ENCODE assay signal across 9 cellular contexts in the genomic region with DNA sequence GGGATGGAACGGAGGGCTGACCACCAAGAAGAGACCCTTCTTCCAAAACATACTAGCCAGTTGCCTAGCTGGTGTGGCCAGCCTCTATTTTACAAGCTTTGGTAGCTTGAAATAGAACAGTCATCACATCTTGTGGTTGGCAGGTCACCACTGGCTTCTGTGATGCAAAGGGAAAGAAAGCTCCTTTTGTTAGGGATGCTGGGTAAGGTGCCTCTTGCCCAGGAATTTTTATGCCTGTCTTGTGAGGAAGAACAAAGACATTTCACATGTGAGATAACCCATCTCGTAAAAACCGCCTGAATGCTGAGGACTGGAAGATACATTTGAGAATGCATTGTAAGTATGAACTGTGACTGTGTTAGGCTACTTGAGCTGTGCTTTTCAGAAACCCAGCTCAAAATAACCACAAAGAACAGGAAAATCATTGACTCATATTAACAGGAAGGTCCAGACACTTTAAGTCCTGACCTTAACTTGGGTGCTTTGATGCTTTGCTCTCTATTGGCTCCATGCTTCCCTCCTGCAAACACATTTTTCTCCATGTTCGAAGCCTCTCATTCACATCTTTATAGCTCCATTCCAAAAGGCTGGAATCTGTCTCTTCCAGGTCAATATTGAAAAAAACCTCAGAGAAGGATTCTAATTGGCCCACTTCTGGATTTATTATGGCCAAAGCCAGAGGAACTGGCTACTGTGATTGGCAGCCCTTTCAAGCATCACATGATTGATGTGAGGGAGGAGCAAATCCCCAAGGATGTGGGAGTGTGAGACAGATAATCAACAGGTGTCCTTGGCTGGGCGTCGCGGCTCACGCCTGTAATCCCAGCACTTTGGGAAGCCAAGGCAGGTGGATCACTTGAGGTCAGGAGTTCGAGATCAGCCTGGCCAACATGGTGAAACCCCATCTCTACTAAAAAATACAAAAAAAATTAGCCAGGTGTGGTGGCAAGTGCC. TPM values are rescaled to one million over a fixed set of nuclear protein-coding genes. Genes with fewer than 3 reads are reported as not detected.
DNase-seq lines count a peak whose midpoint lies in the region; ATAC-seq and TF ChIP-seq lines count a peak whose summit lies in the region.
"Had no signal": no experiment of that assay in that cellular context is flagged by ENCODE, and none has a peak within 500 bp of the region (broad histone marks: within the 10 kb centered on the region; RNA-seq: fewer than 3 reads in every experiment).

No MANE protein-coding gene starts in this region.

- H3K9me3 Mint-ChIP-seq in activated T-cell treated with anti-CD3 and anti-CD28 coated beads, Interleukin-2, amount 50 U/mL, for 4 hours: no peaks in the 10 kb centered on the region
- H3K9me3 Mint-ChIP-seq in T-helper 2 cell treated with Interferon-gamma antibody and Interleukin-4, amounts not matched to agents 5 μg/mL and 100 μg/mL, for 36 hours: no peaks in the 10 kb centered on the region

- no peak for TF ChIP-seq POLR2A in tibial nerve (IDR thresholded peaks at IDR 0.05)

- 75 to 80% methylated on average over 9 of the region's 9 CpGs for WGBS in tibial nerve, 2 donors

- no peak for ATAC-seq in activated T-cell treated with anti-CD3 and anti-CD28 coated beads, Interleukin-2, amount 50 U/mL, for 4 hours
- ATAC-seq in left ventricle myocardium superior (peak; percentile 32), HG02763 (IDR thresholded peaks at IDR 0.05; ENCODE audit: unreplicated experiment) (no peak)

- no peak for TF ChIP-seq CTCF in tibial nerve (IDR thresholded peaks at IDR 0.05)

- intact Hi-C loops in left ventricle myocardium superior (cut with micrococcal nuclease): no loop called here

- no peaks in the 10 kb centered on the region for H3K36me3 ChIP-seq in tibial nerve

- peaks cover 0 to 67% (median 24%) of the 10 kb centered on the region in 4 donors for H3K4me1 ChIP-seq in tibial nerve

- no peaks in the 10 kb centered on the region for H3K27me3 Mint-ChIP-seq in activated T-cell treated with anti-CD3 and anti-CD28 coated beads, Interleukin-2, amount 50 U/mL, for 4 hours (ENCODE audit: low read depth)
- no peaks in the 10 kb centered on the region for H3K27me3 Mint-ChIP-seq in T-helper 2 cell treated with Interferon-gamma antibody and Interleukin-4, amounts not matched to agents 5 μg/mL and 100 μg/mL, for 36 hours (ENCODE audit: low read depth)

- H3K27ac ChIP-seq in tibial nerve: peak overlapping the region in 3 of 4 donors; percentile 50 to 73 (median 59)
- H3K27ac ChIP-seq: neutrophil had no signal

- H3K9me3 ChIP-seq in tibial nerve: no peaks in the 10 kb centered on the region
- H3K9me3 ChIP-seq: neutrophil had no signal

- TF ChIP-seq EP300 in tibial nerve (IDR thresholded peaks at IDR 0.05): no peak

- H3K27me3 ChIP-seq in tibial nerve: no peaks in the 10 kb centered on the region
- H3K27me3 ChIP-seq: neutrophil had no signal

- DNase-seq in activated T-cell treated with anti-CD3 and anti-CD28 coated beads, Interleukin-2, amount 50 U/mL, for 48 hours: peak; percentile 24 to 32
- no peak for DNase-seq in activated T-cell treated with anti-CD3 and anti-CD28 coated beads, Interleukin-2, amount 50 U/mL, for 4 hours
- no peak for DNase-seq in T-helper 2 cell treated with Interferon-gamma antibody and Interleukin-4, amounts not matched to agents 5 μg/mL and 100 μg/mL, for 36 hours (ENCODE audit: low spot score)
- DNase-seq in left ventricle myocardium superior (no peak), tibial nerve (ENCODE audit: low spot score in 2 of 2) (no peak), DMS 273 (lab: John Stamatoyannopoulos, UW; ENCODE audit: unreplicated experiment) (no peak)
- DNase-seq in stimulated activated CD4-positive, alpha-beta T cell treated with anti-CD3 and anti-CD28 coated beads, Interleukin-1b, Interleukin-23, amount 100 ng/mL, for 48 hours: no peak

- H3K27ac Mint-ChIP-seq in T-helper 2 cell treated with Interferon-gamma antibody and Interleukin-4, amounts not matched to agents 5 μg/mL and 100 μg/mL, for 36 hours: peak overlapping the region; percentile 69

- H3K4me3 ChIP-seq in tibial nerve: no peak overlapping the region

- H3K4me1 Mint-ChIP-seq in activated T-cell treated with anti-CD3 and anti-CD28 coated beads, Interleukin-2, amount 50 U/mL, for 4 hours (ENCODE audit: low read depth): peaks cover 18% of the 10 kb centered on the region
- peaks cover 53% of the 10 kb centered on the region for H3K4me1 Mint-ChIP-seq in T-helper 2 cell treated with Interferon-gamma antibody and Interleukin-4, amounts not matched to agents 5 μg/mL and 100 μg/mL, for 36 hours (ENCODE audit: low read depth)

- no peak overlapping the region for H3K4me3 Mint-ChIP-seq in activated T-cell treated with anti-CD3 and anti-CD28 coated beads, Interleukin-2, amount 50 U/mL, for 4 hours
- no peak overlapping the region for H3K4me3 Mint-ChIP-seq in T-helper 2 cell treated with Interferon-gamma antibody and Interleukin-4, amounts not matched to agents 5 μg/mL and 100 μg/mL, for 36 hours

- peaks cover 11% of the 10 kb centered on the region for H3K36me3 Mint-ChIP-seq in activated T-cell treated with anti-CD3 and anti-CD28 coated beads, Interleukin-2, amount 50 U/mL, for 4 hours (ENCODE audit: insufficient read depth)
- peaks cover 24% of the 10 kb centered on the region for H3K36me3 Mint-ChIP-seq in T-helper 2 cell treated with Interferon-gamma antibody and Interleukin-4, amounts not matched to agents 5 μg/mL and 100 μg/mL, for 36 hours (ENCODE audit: low read depth)

RNA-seq across cellular contexts. Expression of a gene that starts 53.9 kb away (rescaled TPM):
- total RNA-seq in activated T-cell treated with anti-CD3 and anti-CD28 coated beads, Interleukin-2, amount 50 U/mL, for 4 hours: 100 to 1,000 TPM in 1 of 3 donors, 10 to 100 TPM in 2; 70.3 to 118 (median 71.4) TPM
- total RNA-seq in left ventricle myocardium superior: 57.1 TPM
- 100 to 1,000 TPM in 2 of 4 donors, 10 to 100 TPM in 2; 87.0 to 136 (median 101) TPM for total RNA-seq in tibial nerve

Comparison
In these comparisons a context has a peak if more than half of its experiments do, and no peak if none do; other contexts are left out.
1. DNase-seq: peak in activated T-cell treated with anti-CD3 and anti-CD28 coated beads, Interleukin-2, amount 50 U/mL, for 48 hours (2 of 2); none in activated T-cell treated with anti-CD3 and anti-CD28 coated beads, Interleukin-2, amount 50 U/mL, for 4 hours (single experiment), T-helper 2 cell treated with Interferon-gamma antibody and Interleukin-4, amounts not matched to agents 5 μg/mL and 100 μg/mL, for 36 hours (single experiment), left ventricle myocardium superior (single experiment), tibial nerve (0 of 2), stimulated activated CD4-positive, alpha-beta T cell treated with anti-CD3 and anti-CD28 coated beads, Interleukin-1b, Interleukin-23, amount 100 ng/mL, for 48 hours (single experiment) and DMS 273 (single experiment).